ENCODE assay signal across 1 cellular context in genomic region chr19:33134571-33135041, GRCh38.
TF ChIP-seq lines count a peak whose summit lies in the region.

No MANE protein-coding gene starts in this region.

TF ChIP-seq in GM12878, 131 proteins besides CTCF, POLR2A, EP300 and RAD21:
- TF ChIP-seq DPF2 (IDR thresholded peaks at IDR 0.05) = no peak
- TF ChIP-seq ZSCAN29 (IDR thresholded peaks at IDR 0.05) = no peak
- no peak for TF ChIP-seq MTA2 (IDR thresholded peaks at IDR 0.05; ENCODE audit: low read depth)
- no peak for TF ChIP-seq ZNF384 (IDR thresholded peaks at IDR 0.05; ENCODE audit: borderline replicate concordance, low read depth, low read length)
- TF ChIP-seq EGR1 (IDR thresholded peaks at IDR 0.05; ENCODE audit: borderline replicate concordance in 1 of 2, low read depth in 2 of 2, low read length in 2 of 2) = 0 out of 3 replicates have a peak, but pooled peaks of 1 of the 2 experiments have one; percentile 56
TF ChIP-seq in GM12878: peak in this region for 1.
